In genomic region chr10:132183046-132183445, GRCh38 we compare ENCODE assay signal across 24 cellular contexts. TPM values are rescaled to one million over a fixed set of nuclear protein-coding genes. Genes with fewer than 3 reads are reported as not detected.
DNase-seq lines count a peak whose midpoint lies in the region; ATAC-seq, FAIRE-seq and TF ChIP-seq lines count a peak whose summit lies in the region.
"Had no signal": no experiment of that assay in that cellular context is flagged by ENCODE, and none has a peak within 500 bp of the region (broad histone marks: within the 10 kb centered on the region; RNA-seq: fewer than 3 reads in every experiment).

No MANE protein-coding gene starts in this region.

- WGBS in right lobe of liver (ENCODE audit: insufficient coverage, low coverage, low lambda C conversion rate, missing lambda C conversion rate), result 28% methylated on average over 4 of the region's 8 CpGs
- 37 to 43% methylated on average over 1 to 3 of the region's 8 CpGs for WGBS in gastroesophageal sphincter (ENCODE audit: low coverage in 1 of 2), 2 donors

- TF ChIP-seq EP300 in gastroesophageal sphincter (IDR thresholded peaks at IDR 0.05), result no peak

- DNase-seq in DMS 273 (lab: John Stamatoyannopoulos, UW; ENCODE audit: unreplicated experiment) (peak; percentile 28), DMS 273 treated with DMSO at 0.1 percent for 48 hours (lab: John Stamatoyannopoulos, UW) (no peak), HT-29 (ENCODE audit: low spot score) (peak; percentile 66), SHP77 (lab: John Stamatoyannopoulos, UW) (peak; percentile 73 to 74), right lobe of liver (peak; percentile 87 to 96 (median 88)), globus pallidus (ENCODE audit: low spot score) (no peak), urothelium cell line (ENCODE audit: low spot score) (no peak)
- DNase-seq: activated CD4-positive, alpha-beta T cell treated with anti-CD3 and anti-CD28 coated beads, Interleukin-2, amount 50 U/mL, for 48 hours; activated naive CD4-positive, alpha-beta T cell treated with anti-CD3 and anti-CD28 coated beads, Interleukin-2, amount 10 ng/mL, durations not matched to agents 7 days and 5 days; activated T-cell treated with anti-CD3 and anti-CD28 coated beads for 4 hours; colonic mucosa; hippocampal formation; MG63; midbrain; NCI-H1930; nephron progenitor cell; RPMI8226; tibial artery had no signal

- ATAC-seq in right lobe of liver (peak; percentile 78 to 91 (median 85)), gastroesophageal sphincter (no peak)
- ATAC-seq: psoas muscle had no signal

- H3K4me1 ChIP-seq in right lobe of liver (peaks cover 0 to 24% (median 0%) of the 10 kb centered on the region in 4 donors), gastroesophageal sphincter (peaks cover 0 to 29% (median 18%) of the 10 kb centered on the region in 3 donors)

- H3K27ac ChIP-seq in right lobe of liver, result no peak overlapping the region
- no peak overlapping the region for H3K27ac ChIP-seq in gastroesophageal sphincter
- H3K27ac ChIP-seq: 22Rv1, colonic mucosa, psoas muscle, tibial artery had no signal

- H3K36me3 ChIP-seq in right lobe of liver (no peaks in the 10 kb centered on the region), gastroesophageal sphincter (no peaks in the 10 kb centered on the region)
- H3K36me3 ChIP-seq: colonic mucosa, MG63, tibial artery had no signal

- H3K4me3 ChIP-seq in right lobe of liver (no peak overlapping the region), gastroesophageal sphincter (no peak overlapping the region)
- H3K4me3 ChIP-seq: colonic mucosa, MG63, psoas muscle, tibial artery had no signal

- FAIRE-seq in urothelium cell line (lab: Jason Lieb, UNC), result no peak
- FAIRE-seq: astrocyte, D721Med, keratinocyte had no signal

- TF ChIP-seq POLR2A in right lobe of liver (IDR thresholded peaks at IDR 0.05), result no peak
- no peak for TF ChIP-seq POLR2A in gastroesophageal sphincter (IDR thresholded peaks at IDR 0.05)

- H3K9me3 ChIP-seq in right lobe of liver (no peaks in the 10 kb centered on the region), gastroesophageal sphincter (no peaks in the 10 kb centered on the region)
- H3K9me3 ChIP-seq: colonic mucosa, MG63, psoas muscle, tibial artery had no signal

- peaks cover 0 to 27% of the 10 kb centered on the region in 2 donors for H3K27me3 ChIP-seq in right lobe of liver
- peaks cover 54% of the 10 kb centered on the region for H3K27me3 ChIP-seq in gastroesophageal sphincter

- no peak for TF ChIP-seq CTCF in right lobe of liver (IDR thresholded peaks at IDR 0.05)
- TF ChIP-seq CTCF in gastroesophageal sphincter (IDR thresholded peaks at IDR 0.05), result no peak

- intact Hi-C loops in right lobe of liver (cut with DNase I), result no loop called here

RNA-seq across cellular contexts. Expression of gene DPYSL4, which starts 3.7 kb away (rescaled TPM):
- total RNA-seq in HT-29 (2014; rRNA removed; shearing (Covaris generic)), result 0.05 TPM in 1 of 2 replicates, not detected in the other
- total RNA-seq in right lobe of liver, result under 1 TPM in 3 of 6 experiments, not detected in 3; 0.24 to 0.31 (median 0.25) TPM
- total RNA-seq in gastroesophageal sphincter, result 1 to 10 TPM; 1.6 to 2.6 (median 1.9) TPM

Comparison
In these comparisons a context has a peak if more than half of its experiments do, and no peak if none do; other contexts are left out.
1. DNase-seq: peak in DMS 273 (single experiment), HT-29 (single experiment), SHP77 (2 of 2) and right lobe of liver (3 of 3); none in DMS 273 treated with DMSO at 0.1 percent for 48 hours (single experiment), globus pallidus (single experiment) and urothelium cell line (single experiment).